ENCODE assay signal across 8 cellular contexts in the genomic region with DNA sequence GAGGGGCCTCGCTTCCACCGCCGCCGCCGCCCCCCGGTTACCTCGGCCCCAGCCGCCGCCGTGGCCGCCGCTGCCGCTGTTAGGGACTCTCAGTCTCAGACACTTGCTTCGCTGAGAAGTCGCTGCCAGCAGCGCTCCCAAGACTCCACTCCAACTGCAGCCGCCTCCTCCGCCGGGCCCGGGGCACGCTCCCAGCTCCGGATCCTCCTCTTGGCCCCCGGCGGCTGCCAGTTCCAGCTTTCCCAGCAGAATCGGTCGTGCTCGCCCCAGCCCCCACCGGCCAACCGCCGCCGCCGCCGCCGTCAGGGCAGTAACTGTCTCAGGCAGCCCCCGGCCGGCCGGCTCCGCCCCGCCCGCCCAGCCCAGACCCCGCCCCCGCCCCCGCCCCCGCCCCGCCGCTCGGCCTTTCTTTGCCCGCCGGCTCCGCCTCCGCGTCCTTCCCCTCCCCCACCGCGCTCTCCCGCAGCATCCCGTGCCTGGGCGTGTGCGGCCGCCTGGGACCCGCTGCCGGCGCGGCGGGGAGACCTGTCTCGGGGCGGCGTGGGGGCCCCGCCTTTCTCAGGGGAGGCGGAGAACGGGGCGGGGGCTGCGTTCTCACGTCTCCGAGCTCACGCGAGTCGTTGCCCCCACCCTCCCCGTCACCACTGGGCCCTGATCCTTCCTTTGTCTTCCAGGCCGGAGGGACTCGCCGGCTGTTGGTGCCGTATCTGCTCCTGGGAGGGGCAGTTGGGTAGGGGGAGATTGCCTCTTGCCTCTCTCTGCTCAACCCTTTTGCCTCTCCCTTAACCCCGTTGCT. TPM values are rescaled to one million over a fixed set of nuclear protein-coding genes. Genes with fewer than 3 reads are reported as not detected.
A peak's percentile ranks its signal among the peaks of the same experiment; 100 is the strongest.
DNase-seq lines count a peak whose midpoint lies in the region; ATAC-seq and TF ChIP-seq lines count a peak whose summit lies in the region.

A gene with protein sequence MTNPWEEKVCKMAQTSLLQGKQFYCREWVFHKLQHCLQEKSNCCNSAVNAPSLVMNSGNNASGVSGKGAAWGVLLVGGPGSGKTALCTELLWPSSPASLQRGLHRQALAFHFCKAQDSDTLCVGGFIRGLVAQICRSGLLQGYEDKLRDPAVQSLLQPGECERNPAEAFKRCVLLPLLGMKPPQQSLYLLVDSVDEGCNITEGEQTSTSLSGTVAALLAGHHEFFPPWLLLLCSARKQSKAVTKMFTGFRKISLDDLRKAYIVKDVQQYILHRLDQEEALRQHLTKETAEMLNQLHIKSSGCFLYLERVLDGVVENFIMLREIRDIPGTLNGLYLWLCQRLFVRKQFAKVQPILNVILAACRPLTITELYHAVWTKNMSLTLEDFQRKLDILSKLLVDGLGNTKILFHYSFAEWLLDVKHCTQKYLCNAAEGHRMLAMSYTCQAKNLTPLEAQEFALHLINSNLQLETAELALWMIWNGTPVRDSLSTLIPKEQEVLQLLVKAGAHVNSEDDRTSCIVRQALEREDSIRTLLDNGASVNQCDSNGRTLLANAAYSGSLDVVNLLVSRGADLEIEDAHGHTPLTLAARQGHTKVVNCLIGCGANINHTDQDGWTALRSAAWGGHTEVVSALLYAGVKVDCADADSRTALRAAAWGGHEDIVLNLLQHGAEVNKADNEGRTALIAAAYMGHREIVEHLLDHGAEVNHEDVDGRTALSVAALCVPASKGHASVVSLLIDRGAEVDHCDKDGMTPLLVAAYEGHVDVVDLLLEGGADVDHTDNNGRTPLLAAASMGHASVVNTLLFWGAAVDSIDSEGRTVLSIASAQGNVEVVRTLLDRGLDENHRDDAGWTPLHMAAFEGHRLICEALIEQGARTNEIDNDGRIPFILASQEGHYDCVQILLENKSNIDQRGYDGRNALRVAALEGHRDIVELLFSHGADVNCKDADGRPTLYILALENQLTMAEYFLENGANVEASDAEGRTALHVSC (N-terminal part only) (minus strand): TSS at position 316 of the 796 bp plus-strand sequence. CDS start 2,221 bp downstream, outside the sequence.

- H3K4me1 ChIP-seq in mucosa of descending colon (ENCODE audit: low read depth), result peaks cover 4% of the 10 kb centered on the region

- no peaks in the 10 kb centered on the region for H3K36me3 ChIP-seq in mucosa of descending colon (ENCODE audit: low read depth)

- intact Hi-C loops in mucosa of descending colon (cut with DNase I, micrococcal nuclease), result no loop called here

- H3K4me3 ChIP-seq in epithelial cell of proximal tubule (ENCODE audit: low read depth, low read length) (peak within 1 kb of the TSS; percentile 86), mucosa of descending colon (peak within 1 kb of the TSS; percentile 62)

- DNase-seq in Caki2 (ENCODE audit: low read depth), result peak; percentile 91
- DNase-seq in HT1080 (ENCODE audit: low read depth), result peak; percentile 90
- DNase-seq in NOMO-1 treated with dmso at 0.1 percent for 144 hours (lab: John Stamatoyannopoulos, UW; ENCODE audit: unreplicated experiment), result peak; percentile 69
- DNase-seq in activated T-cell treated with anti-CD3 and anti-CD28 coated beads for 48 hours (ENCODE audit: low read depth), result peak; percentile 51
- no peak for DNase-seq in epithelial cell of proximal tubule (ENCODE audit: low read depth)
- DNase-seq in mucosa of descending colon, result peak; percentile 89 to 92 (median 89)
- DNase-seq in stimulated activated CD8-positive, alpha-beta memory T cell treated with anti-CD3 and anti-CD28 coated beads, Interleukin-4, amount 100 ng/mL, for 1 hour (ENCODE audit: low read depth in 2 of 2, low spot score in 1 of 2), result peak; percentile 8 to 20

- no peak for TF ChIP-seq CTCF in epithelial cell of proximal tubule (conservative IDR thresholded peaks at IDR 0.05; ENCODE audit: low read depth, low read length)
- no peak for TF ChIP-seq CTCF in mucosa of descending colon (IDR thresholded peaks at IDR 0.05)

- H3K9me3 ChIP-seq in mucosa of descending colon, result no peaks in the 10 kb centered on the region

- peak; percentile 64 for ATAC-seq in GM21381 (IDR thresholded peaks at IDR 0.05; ENCODE audit: unreplicated experiment)
- peak; percentile 82 for ATAC-seq in mucosa of descending colon

- in situ Hi-C loops in Caki2 (cut with HindIII; ENCODE audit: low pct_unique_long_range_greater_than_20kb, low sequenced_read_pairs), result no loop called here

RNA-seq across cellular contexts. Expression of the gene that starts here (rescaled TPM):
- 3.6 and 5.9 TPM in 2 replicates for total RNA-seq in Caki2 (2014; rRNA removed; shearing (Covaris generic); ENCODE audit: low replicate concordance)
- total RNA-seq in HT1080 (2014; rRNA removed; shearing (Covaris generic)), result 9.8 and 11.8 TPM in 2 replicates
- polyA plus RNA-seq in HT1080 (2015; cell fraction: cytosol; rRNA removed), result 5.1 and 7.7 TPM in 2 replicates
- 13.0 and 14.4 TPM in 2 replicates for polyA plus RNA-seq in HT1080 (2015; cell fraction: nucleus; rRNA removed)
- 7.2 and 7.5 TPM in 2 replicates for total RNA-seq in epithelial cell of proximal tubule
- total RNA-seq in mucosa of descending colon, result 10 to 100 TPM in 2 of 3 donors, 1 to 10 TPM in 1; 8.2 to 16.7 (median 11.0) TPM
